In genomic region chr6:11209369-11209768, GRCh38 we compare ENCODE assay signal across 1 cellular context.
TF ChIP-seq lines count a peak whose summit lies in the region.

No MANE protein-coding gene starts in this region.

TF ChIP-seq in SK-N-SH, 30 proteins besides CTCF, POLR2A, EP300 and RAD21 (continued from another document):
- TF ChIP-seq NRF1 (IDR thresholded peaks at IDR 0.05; ENCODE audit: low read depth, low read length) (no peak), FOXM1 (IDR thresholded peaks at IDR 0.05; ENCODE audit: low read depth) (no peak)
- TF ChIP-seq, protein P1, sequence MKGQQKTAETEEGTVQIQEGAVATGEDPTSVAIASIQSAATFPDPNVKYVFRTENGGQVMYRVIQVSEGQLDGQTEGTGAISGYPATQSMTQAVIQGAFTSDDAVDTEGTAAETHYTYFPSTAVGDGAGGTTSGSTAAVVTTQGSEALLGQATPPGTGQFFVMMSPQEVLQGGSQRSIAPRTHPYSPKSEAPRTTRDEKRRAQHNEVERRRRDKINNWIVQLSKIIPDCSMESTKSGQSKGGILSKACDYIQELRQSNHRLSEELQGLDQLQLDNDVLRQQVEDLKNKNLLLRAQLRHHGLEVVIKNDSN (IDR thresholded peaks at IDR 0.05; ENCODE audit: borderline replicate concordance, low read depth), result no peak
